13 cellular contexts compared by ENCODE assay signal in genomic region chr10:91614254-91614624, GRCh38. TPM values are rescaled to one million over a fixed set of nuclear protein-coding genes. Genes with fewer than 3 reads are reported as not detected.
DNase-seq lines count a peak whose midpoint lies in the region; ATAC-seq and TF ChIP-seq lines count a peak whose summit lies in the region.
"Had no signal": no experiment of that assay in that cellular context is flagged by ENCODE, and none has a peak within 500 bp of the region (broad histone marks: within the 10 kb centered on the region; RNA-seq: fewer than 3 reads in every experiment).

No MANE protein-coding gene starts in this region.

- in situ Hi-C loops in HAP-1 (cut with MboI; ENCODE audit: low sequenced_read_pairs) = no loop called here

- no peaks in the 10 kb centered on the region for H3K27me3 Mint-ChIP-seq in nephron (ENCODE audit: low read depth)

- POLR2A ChIA-PET in AG04450 (lab: Yijun Ruan, JAX) (interaction anchor here (0.9 to 2.4 kb wide), 4 partner anchors 19 to 306 kb away, joined by 3 to 38 read pairs (median 14); partner anchors contain the start of gene PPP1R3C), PC-3 (lab: Charles Lee; ENCODE audit: unreplicated experiment) (interaction anchor here (0.5 to 0.6 kb wide), 2 partner anchors 70 to 597 kb away, joined by 4 read pairs; no protein-coding TSS in a partner anchor)

- intact Hi-C loops in PC-3 (cut with micrococcal nuclease) = no loop called here

- ATAC-seq in PC-3 = peak; percentile 10

- peak overlapping the region; percentile 84 to 96 (median 94) for H3K27ac Mint-ChIP-seq in nephron
- H3K27ac Mint-ChIP-seq: activated naive CD8-positive, alpha-beta T cell; T-helper 1 cell treated with Interleukin-12 subunit alpha and Interleukin-12 subunit beta and Interleukin-4 antibody, amounts not matched to agents 30 μg/mL and 1 μg/mL, for 36 hours had no signal

- H3K36me3 Mint-ChIP-seq in nephron (ENCODE audit: low read depth) = no peaks in the 10 kb centered on the region
- H3K36me3 Mint-ChIP-seq: activated naive CD8-positive, alpha-beta T cell had no signal

- peaks cover 35% of the 10 kb centered on the region for H3K4me1 ChIP-seq in PC-3 (ENCODE audit: insufficient read depth, low read length)
- no peaks in the 10 kb centered on the region for H3K4me1 ChIP-seq in HAP-1

- H3K9me2 ChIP-seq in PC-3 (replicated peaks; ENCODE audit: low read length) = no peaks in the 10 kb centered on the region

- H3K4me3 ChIP-seq in AG04450 (ENCODE audit: low read depth, low read length) (no peak overlapping the region), PC-3 (ENCODE audit: low read length) (peak overlapping the region; percentile 35; the same call in 1 of the 2 replicates), coronary artery (no peak overlapping the region), HAP-1 (no peak overlapping the region)
- H3K4me3 ChIP-seq: BLaER1 treated with 17β-estradiol and CSF1 and Interleukin-3, amounts not matched to agents 10 nM and 100 nM had no signal

- CTCF ChIA-PET in AG04450 (lab: Charles Lee) (interaction anchor here (1.1 to 1.7 kb wide), 2 partner anchors 19 to 268 kb away, joined by 3 to 4 read pairs; partner anchors contain the start of gene PPP1R3C), PC-3 (lab: Charles Lee) (interaction anchor here (1.4 kb wide), 1 partner anchor 21 kb away, joined by 3 read pairs; no protein-coding TSS in a partner anchor)

- H3K4me3 Mint-ChIP-seq in nephron = no peak overlapping the region
- H3K4me3 Mint-ChIP-seq: activated naive CD8-positive, alpha-beta T cell; T-helper 1 cell treated with Interleukin-12 subunit alpha and Interleukin-12 subunit beta and Interleukin-4 antibody, amounts not matched to agents 30 μg/mL and 1 μg/mL, for 36 hours had no signal

- H3K4me2 ChIP-seq in PC-3 (ENCODE audit: low read length) = peak overlapping the region; percentile 72
- H3K4me2 ChIP-seq: BLaER1 treated with 17β-estradiol and CSF1 and Interleukin-3, amounts not matched to agents 10 nM and 100 nM had no signal

- H4K20me1 ChIP-seq in PC-3 (ENCODE audit: low read length) = no peaks in the 10 kb centered on the region
- H4K20me1 ChIP-seq: BLaER1 treated with 17β-estradiol and CSF1 and Interleukin-3, amounts not matched to agents 10 nM and 100 nM had no signal

- TSS peak; percentile 63 for BruUV-seq in PC-3 (replicated peaks; lab: Mats Ljungman, UMichigan)

- H3F3A ChIP-seq in PC-3 (ENCODE audit: low read length, unreplicated experiment) = peaks cover 8% of the 10 kb centered on the region

- H3K4me1 Mint-ChIP-seq in nephron = peaks cover 21% of the 10 kb centered on the region

- H2AFZ ChIP-seq in PC-3 (ENCODE audit: low read length) = no peak overlapping the region

- no peaks in the 10 kb centered on the region for H3K79me2 ChIP-seq in PC-3 (ENCODE audit: low read length)

- peak overlapping the region; percentile 96 for H3K27ac ChIP-seq in AG04450 (ENCODE audit: low read depth, low read length)
- peak overlapping the region; percentile 97 for H3K27ac ChIP-seq in PC-3 (ENCODE audit: low read length)
- H3K27ac ChIP-seq in coronary artery = peak overlapping the region; percentile 64 to 72
- H3K27ac ChIP-seq: BLaER1 treated with 17β-estradiol and CSF1 and Interleukin-3, amounts not matched to agents 10 nM and 100 nM had no signal

- peak; percentile 78 for DNase-seq in AG04450 (ENCODE audit: low read depth, low spot score)
- peak; percentile 62 for DNase-seq in PC-3
- DNase-seq in coronary artery (ENCODE audit: low spot score) = no peak
- DNase-seq in HAP-1 (ENCODE audit: low spot score in 2 of 2) = no peak
- no peak for DNase-seq in NCI-H1417 treated with DMSO at 0.1 percent for 48 hours (lab: John Stamatoyannopoulos, UW)
- DNase-seq in T-helper 2 cell = no peak
- DNase-seq in stimulated activated CD4-positive, alpha-beta T cell treated with anti-CD3 and anti-CD28 coated beads, Interleukin-1b, Interleukin-23, amount 100 ng/mL, for 48 hours = no peak
- DNase-seq: NCI-H1930, nucleus accumbens had no signal

- H3K36me3 ChIP-seq in PC-3 (ENCODE audit: low read depth, low read length) (no peaks in the 10 kb centered on the region), HAP-1 (replicated peaks) (no peaks in the 10 kb centered on the region)
- H3K36me3 ChIP-seq: BLaER1 treated with 17β-estradiol and CSF1 and Interleukin-3, amounts not matched to agents 10 nM and 100 nM had no signal

- H3K9ac ChIP-seq in PC-3 (ENCODE audit: low read length) = peak overlapping the region; percentile 70
- H3K9ac ChIP-seq: BLaER1 treated with 17β-estradiol and CSF1 and Interleukin-3, amounts not matched to agents 10 nM and 100 nM had no signal

- H3K9me3 ChIP-seq in AG04450 (ENCODE audit: control insufficient read depth, insufficient read depth, low read length) (no peaks in the 10 kb centered on the region; the same call in 1 of the 2 replicates), PC-3 (ENCODE audit: low read length) (no peaks in the 10 kb centered on the region), HAP-1 (peaks cover 2% of the 10 kb centered on the region; the same call in 1 of the 2 replicates)
- H3K9me3 ChIP-seq: BLaER1 treated with 17β-estradiol and CSF1 and Interleukin-3, amounts not matched to agents 10 nM and 100 nM had no signal

- H3K27me3 ChIP-seq in AG04450 (ENCODE audit: control insufficient read depth, insufficient read depth, low read length) (no peaks in the 10 kb centered on the region), PC-3 (ENCODE audit: low read length) (no peaks in the 10 kb centered on the region), HAP-1 (ENCODE audit: low read depth) (no peaks in the 10 kb centered on the region)
- H3K27me3 ChIP-seq: BLaER1 treated with 17β-estradiol and CSF1 and Interleukin-3, amounts not matched to agents 10 nM and 100 nM had no signal

- TF ChIP-seq CTCF in AG04450 (IDR thresholded peaks at IDR 0.05; ENCODE audit: low read depth, low read length) = no peak
- no peak for TF ChIP-seq CTCF in PC-3 (conservative IDR thresholded peaks at IDR 0.05; ENCODE audit: low read depth, low read length)
- no peak for TF ChIP-seq CTCF in coronary artery (IDR thresholded peaks at IDR 0.05)
- TF ChIP-seq CTCF in nephron (IDR thresholded peaks at IDR 0.05; ENCODE audit: unreplicated experiment in 3 of 3) = no peak

- H3K9me3 Mint-ChIP-seq in nephron = peaks cover 13% of the 10 kb centered on the region
- H3K9me3 Mint-ChIP-seq: T-helper 1 cell treated with Interleukin-12 subunit alpha and Interleukin-12 subunit beta and Interleukin-4 antibody, amounts not matched to agents 30 μg/mL and 1 μg/mL, for 36 hours had no signal

RNA-seq across cellular contexts. Expression of gene PPP1R3C, which starts 18.6 kb away (rescaled TPM):
- 42.2 and 51.1 TPM in 2 replicates for polyA plus RNA-seq in AG04450 (2011; rRNA removed)
- 60.6 and 76.4 TPM in 2 replicates for polyA minus RNA-seq in AG04450 (2011; rRNA and poly(A)+ RNA removed)
- 0.17 TPM in 1 of 2 replicates, not detected in the other for total RNA-seq in PC-3 (2014; rRNA removed)

Comparison
In these comparisons a context has a peak if more than half of its experiments do, and no peak if none do; other contexts are left out.
1. DNase-seq: peak in AG04450 (single experiment) and PC-3 (single experiment); none in coronary artery (single experiment), HAP-1 (0 of 2), NCI-H1417 treated with DMSO at 0.1 percent for 48 hours (single experiment), T-helper 2 cell (0 of 5) and stimulated activated CD4-positive, alpha-beta T cell treated with anti-CD3 and anti-CD28 coated beads, Interleukin-1b, Interleukin-23, amount 100 ng/mL, for 48 hours (single experiment).
2. Peak in every context shown above with its lines, with median percentiles within 50 percentile points of each other: H3K27ac ChIP-seq.